8 cellular contexts compared by ENCODE assay signal in genomic region chr2:162344617-162344950, GRCh38. TPM values are rescaled to one million over a fixed set of nuclear protein-coding genes. Genes with fewer than 3 reads are reported as not detected.
A peak's percentile ranks its signal among the peaks of the same experiment; 100 is the strongest.
DNase-seq lines count a peak whose midpoint lies in the region; ATAC-seq, FAIRE-seq and TF ChIP-seq lines count a peak whose summit lies in the region.

No MANE protein-coding gene starts in this region.

- peak overlapping the region; percentile 88 for H3K9ac ChIP-seq in adipocyte (ENCODE audit: low read length)
- H3K9ac ChIP-seq in HepG2 (ENCODE audit: insufficient read depth, low read depth, low read length): peak overlapping the region; percentile 84

- H3K36me3 ChIP-seq in adipocyte (ENCODE audit: control insufficient read depth, insufficient read depth, low read length, severe bottlenecking): no peaks in the 10 kb centered on the region
- H3K36me3 ChIP-seq in HepG2 (replicated peaks in 1 of 2; ENCODE audit: control insufficient read depth in 1 of 2, insufficient read depth in 2 of 2, low read length in 2 of 2): no peaks in the 10 kb centered on the region
- no peaks in the 10 kb centered on the region for H3K36me3 ChIP-seq in thymus (ENCODE audit: control insufficient read depth, insufficient read depth)

- H3K27me3 Mint-ChIP-seq in HFFc6 (ENCODE audit: insufficient read depth): peaks cover 10% of the 10 kb centered on the region; the same call in 1 of the 2 replicates

- intact Hi-C loops in HepG2 (cut with micrococcal nuclease; ENCODE audit: unreplicated experiment): loop anchor here (1.0 to 5.0 kb wide), 2 partner anchors 26 to 238 kb away; partner anchors contain the start of gene IFIH1

- peaks cover 6% of the 10 kb centered on the region for H3K4me1 Mint-ChIP-seq in HFFc6 (ENCODE audit: low read depth)

- H3K27me3 ChIP-seq in adipocyte (replicated peaks; ENCODE audit: control insufficient read depth, insufficient read depth, low read length) (no peaks in the 10 kb centered on the region), HepG2 (ENCODE audit: control insufficient read depth in 1 of 2, insufficient read depth in 2 of 2, low read length in 2 of 2) (no peaks in the 10 kb centered on the region; a peak in 1 of 5 replicates), thymus (ENCODE audit: control insufficient read depth, insufficient read depth) (no peaks in the 10 kb centered on the region)

- H3K27ac Mint-ChIP-seq in HFFc6: no peak overlapping the region

- POLR2A ChIA-PET in HepG2 (lab: Yijun Ruan, JAX): interaction anchor here (1.1 kb wide), 1 partner anchor 230 kb away, joined by 8 read pairs; no protein-coding TSS in a partner anchor

- CTCF ChIA-PET in HepG2 (lab: Yijun Ruan, JAX; ENCODE audit: low intra/inter-chr PET ratio, low total read pairs): no interaction called here

- H3K9me3 ChIP-seq in adipocyte (ENCODE audit: control insufficient read depth, low read length) (no peaks in the 10 kb centered on the region), HepG2 (ENCODE audit: low read length) (no peaks in the 10 kb centered on the region), thymus (ENCODE audit: control insufficient read depth) (no peaks in the 10 kb centered on the region)

- H3K4me2 ChIP-seq in HepG2 (ENCODE audit: low read depth, low read length): peak overlapping the region; percentile 94

- no peak for TF ChIP-seq POLR2A in HepG2 (IDR thresholded peaks at IDR 0.05; ENCODE audit: insufficient read depth in 1 of 2, low read depth in 2 of 2, low read length in 2 of 2)

- TSS peak; percentile 70 for BruUV-seq in HepG2 (replicated peaks; lab: Mats Ljungman, UMichigan)

- DNase-seq in ACHN (peak; percentile 43), HFFc6 (no peak), adipocyte (ENCODE audit: low read depth) (peak; percentile 1), HepG2 (ENCODE audit: low spot score) (peak; percentile 10), HUDEP-2 (lab: John Stamatoyannopoulos, UW; ENCODE audit: unreplicated experiment in 76 of 76) (no peak), NCI-H2107 (lab: John Stamatoyannopoulos, UW) (no peak)

- TF ChIP-seq CTCF in HFFc6 (IDR thresholded peaks at IDR 0.05) (no peak), HepG2 (CRISPR knock-in tag; IDR thresholded peaks at IDR 0.05) (no peak)

- H3K4me3 ChIP-seq in adipocyte (ENCODE audit: low read length): peak overlapping the region; percentile 90
- peak overlapping the region; percentile 77 to 97 (median 90) for H3K4me3 ChIP-seq in HepG2 (replicated peaks in 1 of 3; ENCODE audit: insufficient read depth in 1 of 3, low read depth in 2 of 3, low read length in 3 of 3)
- H3K4me3 ChIP-seq in thymus (ENCODE audit: low read length): peak overlapping the region; percentile 67

- no peak for FAIRE-seq in HepG2 (lab: Jason Lieb, UNC)

- ATAC-seq in HepG2 (peak; percentile 0; the same call in 2 of the 3 replicates), GM19035 (IDR thresholded peaks at IDR 0.05; ENCODE audit: unreplicated experiment) (no peak)

- H3K27ac ChIP-seq in HepG2 (ENCODE audit: extremely low read length, insufficient read depth, low read length): peak overlapping the region; percentile 61
- peak overlapping the region; percentile 64 for H3K27ac ChIP-seq in thymus (ENCODE audit: low read depth)

- TF ChIP-seq RAD21 in HepG2 (CRISPR knock-in tag; IDR thresholded peaks at IDR 0.05): no peak

- H2AFZ ChIP-seq in HepG2 (ENCODE audit: low read length): peak overlapping the region; percentile 92

- H3K9me3 Mint-ChIP-seq in HFFc6: peaks cover 4% of the 10 kb centered on the region; the same call in 1 of the 2 replicates

- H3K4me1 ChIP-seq in adipocyte (ENCODE audit: control insufficient read depth, insufficient read depth, low read length): peaks cover 17% of the 10 kb centered on the region
- peaks cover 22% of the 10 kb centered on the region for H3K4me1 ChIP-seq in HepG2 (ENCODE audit: insufficient read depth, low read length)
- peaks cover 6% of the 10 kb centered on the region for H3K4me1 ChIP-seq in thymus (ENCODE audit: control insufficient read depth, insufficient read depth, low read length)

- no peaks in the 10 kb centered on the region for H4K20me1 ChIP-seq in HepG2 (ENCODE audit: insufficient read depth, low read length)

- WGBS in HepG2 (ENCODE audit: low lambda C conversion rate): 1% methylated on average over 8 of the region's 8 CpGs
- WGBS in thymus: 1% methylated on average over 8 of the region's 8 CpGs

- peaks cover 4% of the 10 kb centered on the region; the same call in 1 of the 2 replicates for H3K36me3 Mint-ChIP-seq in HFFc6 (ENCODE audit: low read depth)

- in situ Hi-C loops in ACHN (cut with HindIII; ENCODE audit: low pct_ligation_motif_present, low pct_unique_long_range_greater_than_20kb, low sequenced_read_pairs): no loop called here
- in situ Hi-C loops in HepG2 (cut with HindIII; ENCODE audit: extremely low pct_ligation_motif_present, low pct_unique_long_range_greater_than_20kb): no loop called here

- H3K4me3 Mint-ChIP-seq in HFFc6: peak overlapping the region; percentile 84

- TF ChIP-seq EP300 in HepG2 (IDR thresholded peaks at IDR 0.05; ENCODE audit: low read depth in 2 of 2, low read length in 2 of 2) (no peak), HepG2 (CRISPR knock-in tag; IDR thresholded peaks at IDR 0.05; ENCODE audit: borderline replicate concordance) (no peak)

- peaks cover 13% of the 10 kb centered on the region for H3K79me2 ChIP-seq in HepG2 (ENCODE audit: insufficient read depth, low read length)

TF ChIP-seq in HepG2, 621 proteins besides CTCF, POLR2A, EP300 and RAD21 (continues in another document):
- peak; percentile 14; the same call in 1 of the 2 replicates for TF ChIP-seq PHF21A (CRISPR knock-in tag; IDR thresholded peaks at IDR 0.05)

RNA-seq across cellular contexts. Expression of gene GCA, which starts 0.7 kb away (rescaled TPM):
- under 1 TPM in 4 of 6 experiments, not detected in 2; 0.20 to 0.29 (median 0.28) TPM for total RNA-seq in HFFc6 (2021; fragmentation: NEBNext Ultra II Directional; extraction: Animal tissue kit (Norgen Biotek cat#: 25700))
- total RNA-seq in HepG2 (2016; rRNA removed; fragmentation: Illumina TruSeq; extraction: Trizol): 48.3 and 69.6 TPM in 2 replicates
- total RNA-seq in HepG2 (2016; cell fraction: cytosol; rRNA removed; fragmentation: Illumina TruSeq; extraction: Trizol; ENCODE audit: low read depth): 4.8 and 5.6 TPM in 2 replicates
- total RNA-seq in HepG2 (2016; cell fraction: insoluble cytoplasmic fraction; rRNA removed; fragmentation: Illumina TruSeq; extraction: Trizol): 53.8 and 73.2 TPM in 2 replicates
- 10.8 and 11.8 TPM in 2 replicates for total RNA-seq in HepG2 (2016; cell fraction: membrane; rRNA removed; fragmentation: Illumina TruSeq; extraction: Trizol)
- total RNA-seq in HepG2 (2016; cell fraction: nucleus; rRNA removed; fragmentation: Illumina TruSeq; extraction: Trizol): 25.2 TPM in 2 replicates
- 37.5 and 42.0 TPM in 2 replicates for polyA plus RNA-seq in HepG2 (2011; rRNA removed)
- 29.6 and 30.2 TPM in 2 replicates for polyA plus RNA-seq in HepG2 (2011; cell fraction: cytosol; rRNA removed)
- 18.5 and 19.2 TPM in 2 replicates for polyA plus RNA-seq in HepG2 (2011; cell fraction: nucleus; rRNA removed)
- polyA plus RNA-seq in HepG2 (2012): 31.4 and 38.3 TPM in 2 replicates
- polyA plus RNA-seq in HepG2 (2016; cell fraction: cytosol; fragmentation: Illumina TruSeq; extraction: Trizol; ENCODE audit: low read depth): 3.0 and 3.2 TPM in 2 replicates
- 63.5 and 69.1 TPM in 2 replicates for polyA plus RNA-seq in HepG2 (2016; cell fraction: insoluble cytoplasmic fraction; fragmentation: Illumina TruSeq; extraction: Trizol; ENCODE audit: low read depth)
- 5.8 and 6.4 TPM in 2 replicates for polyA plus RNA-seq in HepG2 (2016; cell fraction: membrane; fragmentation: Illumina TruSeq; extraction: Trizol; ENCODE audit: low read depth)
- polyA plus RNA-seq in HepG2 (2016; cell fraction: nucleus; fragmentation: Illumina TruSeq; extraction: Trizol; ENCODE audit: insufficient read depth, low read depth): 35.6 and 39.1 TPM in 2 replicates
- 1.4 and 24.4 TPM in 2 replicates for polyA minus RNA-seq in HepG2 (2011; rRNA and poly(A)+ RNA removed; ENCODE audit: low replicate concordance)
- 34.6 TPM in 2 replicates for polyA minus RNA-seq in HepG2 (2011; cell fraction: cytosol; rRNA and poly(A)+ RNA removed)
- polyA minus RNA-seq in HepG2 (2011; cell fraction: nucleus; rRNA and poly(A)+ RNA removed): 23.0 and 25.1 TPM in 2 replicates
- polyA plus RNA-seq in thymus: 53.4 TPM

RNA-seq across cellular contexts. Expression of gene IFIH1, which starts 26.1 kb away (rescaled TPM):
- total RNA-seq in HFFc6 (2021; fragmentation: NEBNext Ultra II Directional; extraction: Animal tissue kit (Norgen Biotek cat#: 25700)): 1 to 10 TPM in 4 of 6 experiments, under 1 TPM in 2; 0.83 to 2.1 (median 1.7) TPM
- 11.5 and 15.0 TPM in 2 replicates for total RNA-seq in HepG2 (2016; rRNA removed; fragmentation: Illumina TruSeq; extraction: Trizol)
- 1.0 and 2.0 TPM in 2 replicates for total RNA-seq in HepG2 (2016; cell fraction: cytosol; rRNA removed; fragmentation: Illumina TruSeq; extraction: Trizol; ENCODE audit: low read depth)
- 11.9 and 16.4 TPM in 2 replicates for total RNA-seq in HepG2 (2016; cell fraction: insoluble cytoplasmic fraction; rRNA removed; fragmentation: Illumina TruSeq; extraction: Trizol)
- total RNA-seq in HepG2 (2016; cell fraction: membrane; rRNA removed; fragmentation: Illumina TruSeq; extraction: Trizol): 3.8 and 4.4 TPM in 2 replicates
- 12.6 and 15.3 TPM in 2 replicates for total RNA-seq in HepG2 (2016; cell fraction: nucleus; rRNA removed; fragmentation: Illumina TruSeq; extraction: Trizol)
- polyA plus RNA-seq in HepG2 (2011; rRNA removed) (1.5 and 1.7 TPM in 2 replicates), thymus (22.6 TPM)
- 1.1 and 1.4 TPM in 2 replicates for polyA plus RNA-seq in HepG2 (2011; cell fraction: cytosol; rRNA removed)
- 3.1 and 3.6 TPM in 2 replicates for polyA plus RNA-seq in HepG2 (2011; cell fraction: nucleus; rRNA removed)
- polyA plus RNA-seq in HepG2 (2012): 5.7 and 7.1 TPM in 2 replicates
- polyA plus RNA-seq in HepG2 (2016; cell fraction: cytosol; fragmentation: Illumina TruSeq; extraction: Trizol; ENCODE audit: low read depth): 0.53 and 0.81 TPM in 2 replicates
- polyA plus RNA-seq in HepG2 (2016; cell fraction: insoluble cytoplasmic fraction; fragmentation: Illumina TruSeq; extraction: Trizol; ENCODE audit: low read depth): 16.1 and 16.9 TPM in 2 replicates
- polyA plus RNA-seq in HepG2 (2016; cell fraction: membrane; fragmentation: Illumina TruSeq; extraction: Trizol; ENCODE audit: low read depth): 1.4 and 1.9 TPM in 2 replicates
- 10.3 and 11.5 TPM in 2 replicates for polyA plus RNA-seq in HepG2 (2016; cell fraction: nucleus; fragmentation: Illumina TruSeq; extraction: Trizol; ENCODE audit: insufficient read depth, low read depth)
- 0.63 and 1.1 TPM in 2 replicates for polyA minus RNA-seq in HepG2 (2011; rRNA and poly(A)+ RNA removed; ENCODE audit: low replicate concordance)
- polyA minus RNA-seq in HepG2 (2011; cell fraction: cytosol; rRNA and poly(A)+ RNA removed): 1.5 and 1.8 TPM in 2 replicates
- 8.1 and 12.3 TPM in 2 replicates for polyA minus RNA-seq in HepG2 (2011; cell fraction: nucleus; rRNA and poly(A)+ RNA removed)

Comparison
In these comparisons a context has a peak if more than half of its experiments do, and no peak if none do; other contexts are left out.
1. DNase-seq: peak in ACHN (single experiment), adipocyte (single experiment) and HepG2 (single experiment); none in HFFc6 (single experiment), HUDEP-2 (0 of 76) and NCI-H2107 (single experiment).
2. RNA of gene GCA, which starts 0.7 kb away (total RNA-seq): 4.8 to 73.2 TPM in HepG2; 0.20 to 0.29 TPM in HFFc6; every median in the first group is over 4 times any median in the second.
3. Peak in every context shown above with its lines, with median percentiles within 50 percentile points of each other: H3K4me3 ChIP-seq.